In the genomic region with DNA sequence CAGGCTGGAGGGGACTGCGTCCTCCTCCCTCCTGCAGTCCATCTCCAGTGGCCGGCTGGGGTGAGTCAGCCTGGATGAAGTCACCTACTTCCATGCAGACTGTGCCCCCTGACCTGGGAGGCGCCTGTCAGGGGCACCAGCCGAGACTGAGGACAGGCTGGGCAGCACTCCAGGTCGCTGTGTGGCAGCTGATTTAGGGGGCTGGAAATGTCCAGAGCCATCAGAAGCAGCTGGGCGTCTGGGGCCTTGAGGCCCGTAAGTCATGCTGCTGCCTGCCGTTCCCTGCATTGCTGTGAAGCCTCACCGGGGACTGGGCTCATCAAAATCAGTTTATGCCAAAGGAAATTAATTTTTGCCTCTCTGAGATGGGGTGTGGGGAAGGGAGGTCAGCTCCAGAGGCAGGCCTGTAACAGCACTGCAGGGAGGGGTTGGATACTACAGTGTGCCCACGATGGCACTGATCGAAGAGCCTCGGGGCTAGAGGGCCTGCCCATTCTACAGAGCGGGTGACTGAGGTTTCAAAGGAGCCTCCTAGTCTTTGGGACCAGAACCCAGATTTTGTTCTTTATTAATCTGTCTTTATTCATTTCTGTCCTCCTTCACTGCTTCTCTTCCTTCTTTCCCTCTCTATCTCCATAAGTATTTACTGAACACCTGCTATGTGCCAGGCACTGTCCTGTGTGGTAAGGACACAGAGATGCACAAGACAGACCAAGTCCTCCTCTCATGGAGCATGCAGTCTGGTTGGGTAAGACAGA, we compare ENCODE assay signal across 1 cellular context.
TF ChIP-seq lines count a peak whose summit lies in the region.

No MANE protein-coding gene starts in this region.

TF ChIP-seq in HepG2, 621 proteins besides CTCF, POLR2A, EP300 and RAD21 (continued from another document and continues in another):
- TF ChIP-seq, protein P1, sequence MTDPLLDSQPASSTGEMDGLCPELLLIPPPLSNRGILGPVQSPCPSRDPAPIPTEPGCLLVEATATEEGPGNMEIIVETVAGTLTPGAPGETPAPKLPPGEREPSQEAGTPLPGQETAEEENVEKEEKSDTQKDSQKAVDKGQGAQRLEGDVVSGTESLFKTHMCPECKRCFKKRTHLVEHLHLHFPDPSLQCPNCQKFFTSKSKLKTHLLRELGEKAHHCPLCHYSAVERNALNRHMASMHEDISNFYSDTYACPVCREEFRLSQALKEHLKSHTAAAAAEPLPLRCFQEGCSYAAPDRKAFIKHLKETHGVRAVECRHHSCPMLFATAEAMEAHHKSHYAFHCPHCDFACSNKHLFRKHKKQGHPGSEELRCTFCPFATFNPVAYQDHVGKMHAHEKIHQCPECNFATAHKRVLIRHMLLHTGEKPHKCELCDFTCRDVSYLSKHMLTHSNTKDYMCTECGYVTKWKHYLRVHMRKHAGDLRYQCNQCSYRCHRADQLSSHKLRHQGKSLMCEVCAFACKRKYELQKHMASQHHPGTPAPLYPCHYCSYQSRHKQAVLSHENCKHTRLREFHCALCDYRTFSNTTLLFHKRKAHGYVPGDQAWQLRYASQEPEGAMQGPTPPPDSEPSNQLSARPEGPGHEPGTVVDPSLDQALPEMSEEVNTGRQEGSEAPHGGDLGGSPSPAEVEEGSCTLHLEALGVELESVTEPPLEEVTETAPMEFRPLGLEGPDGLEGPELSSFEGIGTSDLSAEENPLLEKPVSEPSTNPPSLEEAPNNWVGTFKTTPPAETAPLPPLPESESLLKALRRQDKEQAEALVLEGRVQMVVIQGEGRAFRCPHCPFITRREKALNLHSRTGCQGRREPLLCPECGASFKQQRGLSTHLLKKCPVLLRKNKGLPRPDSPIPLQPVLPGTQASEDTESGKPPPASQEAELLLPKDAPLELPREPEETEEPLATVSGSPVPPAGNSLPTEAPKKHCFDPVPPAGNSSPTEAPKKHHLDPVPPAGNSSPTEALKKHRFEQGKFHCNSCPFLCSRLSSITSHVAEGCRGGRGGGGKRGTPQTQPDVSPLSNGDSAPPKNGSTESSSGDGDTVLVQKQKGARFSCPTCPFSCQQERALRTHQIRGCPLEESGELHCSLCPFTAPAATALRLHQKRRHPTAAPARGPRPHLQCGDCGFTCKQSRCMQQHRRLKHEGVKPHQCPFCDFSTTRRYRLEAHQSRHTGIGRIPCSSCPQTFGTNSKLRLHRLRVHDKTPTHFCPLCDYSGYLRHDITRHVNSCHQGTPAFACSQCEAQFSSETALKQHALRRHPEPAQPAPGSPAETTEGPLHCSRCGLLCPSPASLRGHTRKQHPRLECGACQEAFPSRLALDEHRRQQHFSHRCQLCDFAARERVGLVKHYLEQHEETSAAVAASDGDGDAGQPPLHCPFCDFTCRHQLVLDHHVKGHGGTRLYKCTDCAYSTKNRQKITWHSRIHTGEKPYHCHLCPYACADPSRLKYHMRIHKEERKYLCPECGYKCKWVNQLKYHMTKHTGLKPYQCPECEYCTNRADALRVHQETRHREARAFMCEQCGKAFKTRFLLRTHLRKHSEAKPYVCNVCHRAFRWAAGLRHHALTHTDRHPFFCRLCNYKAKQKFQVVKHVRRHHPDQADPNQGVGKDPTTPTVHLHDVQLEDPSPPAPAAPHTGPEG (CRISPR knock-in tag; IDR thresholded peaks at IDR 0.05) = no peak
- TF ChIP-seq ZNF180 (CRISPR knock-in tag; IDR thresholded peaks at IDR 0.05; ENCODE audit: borderline replicate concordance, low read depth) (no peak), ARID2 (CRISPR knock-in tag; IDR thresholded peaks at IDR 0.05; ENCODE audit: borderline replicate concordance) (no peak), DMTF1 (CRISPR knock-in tag; IDR thresholded peaks at IDR 0.05) (no peak), ELF4 (CRISPR knock-in tag; IDR thresholded peaks at IDR 0.05; ENCODE audit: borderline replicate concordance) (no peak), SCMH1 (CRISPR knock-in tag; IDR thresholded peaks at IDR 0.05; ENCODE audit: borderline replicate concordance) (no peak), SKIL (CRISPR knock-in tag; IDR thresholded peaks at IDR 0.05; ENCODE audit: borderline replicate concordance) (0 out of 2 replicates have a peak, but pooled peaks have one; percentile 25), ZNF572 (CRISPR knock-in tag; IDR thresholded peaks at IDR 0.05) (no peak), ZNF891 (CRISPR knock-in tag; IDR thresholded peaks at IDR 0.05) (no peak), ZNF124 (CRISPR knock-in tag; IDR thresholded peaks at IDR 0.05) (no peak), ZNF598 (CRISPR knock-in tag; IDR thresholded peaks at IDR 0.05; ENCODE audit: borderline replicate concordance) (no peak), ZNF343 (CRISPR knock-in tag; IDR thresholded peaks at IDR 0.05) (no peak), MYNN (CRISPR knock-in tag; IDR thresholded peaks at IDR 0.05; ENCODE audit: low read depth) (no peak), CCAR2 (optimal IDR thresholded peaks at IDR 0.05; ENCODE audit: low read depth, low read length) (no peak), BORCS8-MEF2B (CRISPR knock-in tag; IDR thresholded peaks at IDR 0.05) (no peak), ZNF230 (CRISPR knock-in tag; IDR thresholded peaks at IDR 0.05) (no peak), PHF5A (CRISPR knock-in tag; IDR thresholded peaks at IDR 0.05; ENCODE audit: low read depth, unreplicated experiment) (no peak), TEAD2 (CRISPR knock-in tag; IDR thresholded peaks at IDR 0.05) (no peak), ZNF543 (CRISPR knock-in tag; IDR thresholded peaks at IDR 0.05) (0 out of 2 replicates have a peak, but pooled peaks have one; percentile 35), SMAD1 (CRISPR knock-in tag; IDR thresholded peaks at IDR 0.05; ENCODE audit: borderline replicate concordance, low read depth) (no peak), FLYWCH1 (CRISPR knock-in tag; IDR thresholded peaks at IDR 0.05) (no peak), KLF12 (CRISPR knock-in tag; IDR thresholded peaks at IDR 0.05; ENCODE audit: borderline replicate concordance) (no peak), TCF7L2 (IDR thresholded peaks at IDR 0.05; ENCODE audit: low read depth, low read length) (no peak), AHR (CRISPR knock-in tag; IDR thresholded peaks at IDR 0.05) (no peak), TBX3 (IDR thresholded peaks at IDR 0.05; ENCODE audit: borderline replicate concordance) (no peak), ATF6 (CRISPR knock-in tag; conservative IDR thresholded peaks at IDR 0.05) (no peak), CBX2 (IDR thresholded peaks at IDR 0.05; ENCODE audit: low read depth, low read length) (no peak), CBX2 (CRISPR knock-in tag; IDR thresholded peaks at IDR 0.05; ENCODE audit: low read depth) (no peak), CSRNP2 (CRISPR knock-in tag; conservative IDR thresholded peaks at IDR 0.05; ENCODE audit: low read depth) (no peak), ZNF660 (CRISPR knock-in tag; IDR thresholded peaks at IDR 0.05; ENCODE audit: borderline replicate concordance, low read depth) (no peak; the same call in 1 of the 2 replicates), ARNTL (CRISPR knock-in tag; IDR thresholded peaks at IDR 0.05) (no peak), ZNF264 (CRISPR knock-in tag; IDR thresholded peaks at IDR 0.05) (no peak), XRCC5 (optimal IDR thresholded peaks at IDR 0.05; ENCODE audit: low read length) (peak; percentile 16), NFYC (CRISPR knock-in tag; IDR thresholded peaks at IDR 0.05) (no peak), ZNF20 (CRISPR knock-in tag; IDR thresholded peaks at IDR 0.05) (no peak), UBTF (CRISPR knock-in tag; IDR thresholded peaks at IDR 0.05) (peak; percentile 35; the same call in 1 of the 2 replicates), ZNF768 (CRISPR knock-in tag; IDR thresholded peaks at IDR 0.05) (peak; percentile 50; the same call in 1 of the 2 replicates)
- TF ChIP-seq, protein P2, sequence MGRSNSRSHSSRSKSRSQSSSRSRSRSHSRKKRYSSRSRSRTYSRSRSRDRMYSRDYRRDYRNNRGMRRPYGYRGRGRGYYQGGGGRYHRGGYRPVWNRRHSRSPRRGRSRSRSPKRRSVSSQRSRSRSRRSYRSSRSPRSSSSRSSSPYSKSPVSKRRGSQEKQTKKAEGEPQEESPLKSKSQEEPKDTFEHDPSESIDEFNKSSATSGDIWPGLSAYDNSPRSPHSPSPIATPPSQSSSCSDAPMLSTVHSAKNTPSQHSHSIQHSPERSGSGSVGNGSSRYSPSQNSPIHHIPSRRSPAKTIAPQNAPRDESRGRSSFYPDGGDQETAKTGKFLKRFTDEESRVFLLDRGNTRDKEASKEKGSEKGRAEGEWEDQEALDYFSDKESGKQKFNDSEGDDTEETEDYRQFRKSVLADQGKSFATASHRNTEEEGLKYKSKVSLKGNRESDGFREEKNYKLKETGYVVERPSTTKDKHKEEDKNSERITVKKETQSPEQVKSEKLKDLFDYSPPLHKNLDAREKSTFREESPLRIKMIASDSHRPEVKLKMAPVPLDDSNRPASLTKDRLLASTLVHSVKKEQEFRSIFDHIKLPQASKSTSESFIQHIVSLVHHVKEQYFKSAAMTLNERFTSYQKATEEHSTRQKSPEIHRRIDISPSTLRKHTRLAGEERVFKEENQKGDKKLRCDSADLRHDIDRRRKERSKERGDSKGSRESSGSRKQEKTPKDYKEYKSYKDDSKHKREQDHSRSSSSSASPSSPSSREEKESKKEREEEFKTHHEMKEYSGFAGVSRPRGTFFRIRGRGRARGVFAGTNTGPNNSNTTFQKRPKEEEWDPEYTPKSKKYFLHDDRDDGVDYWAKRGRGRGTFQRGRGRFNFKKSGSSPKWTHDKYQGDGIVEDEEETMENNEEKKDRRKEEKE (IDR thresholded peaks at IDR 0.05) = no peak
